3 cellular contexts compared by ENCODE assay signal in the genomic region with DNA sequence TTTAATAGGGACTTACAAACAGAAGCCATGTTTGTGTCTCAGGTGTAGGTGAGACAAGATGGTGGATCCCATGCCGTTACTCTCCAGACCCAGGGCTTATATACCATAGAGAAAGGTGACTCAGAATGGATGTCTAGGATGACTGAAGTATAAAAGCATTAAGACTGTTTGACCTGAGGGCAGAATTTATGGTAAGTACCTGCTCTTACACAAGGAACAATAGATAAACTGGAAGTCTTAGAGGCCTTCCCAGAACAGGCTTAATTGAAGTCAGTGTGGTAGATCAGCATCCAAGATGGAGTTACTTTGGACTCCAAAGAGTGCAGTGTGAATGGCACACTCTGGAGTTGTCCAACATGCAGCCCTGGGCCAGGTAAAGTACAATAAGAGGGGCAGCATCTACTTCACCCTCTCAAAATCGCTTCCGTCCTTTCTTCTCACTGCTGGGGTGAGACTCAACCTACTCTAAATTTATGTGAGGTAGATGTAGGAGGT.
TF ChIP-seq lines count a peak whose summit lies in the region.

No MANE protein-coding gene starts in this region.

TF ChIP-seq in SK-N-SH treated with all-trans-retinoic acid at 6 μM for 48 hours, 23 proteins besides CTCF, POLR2A, EP300 and RAD21 (continued from another document):
- TF ChIP-seq, protein P1, sequence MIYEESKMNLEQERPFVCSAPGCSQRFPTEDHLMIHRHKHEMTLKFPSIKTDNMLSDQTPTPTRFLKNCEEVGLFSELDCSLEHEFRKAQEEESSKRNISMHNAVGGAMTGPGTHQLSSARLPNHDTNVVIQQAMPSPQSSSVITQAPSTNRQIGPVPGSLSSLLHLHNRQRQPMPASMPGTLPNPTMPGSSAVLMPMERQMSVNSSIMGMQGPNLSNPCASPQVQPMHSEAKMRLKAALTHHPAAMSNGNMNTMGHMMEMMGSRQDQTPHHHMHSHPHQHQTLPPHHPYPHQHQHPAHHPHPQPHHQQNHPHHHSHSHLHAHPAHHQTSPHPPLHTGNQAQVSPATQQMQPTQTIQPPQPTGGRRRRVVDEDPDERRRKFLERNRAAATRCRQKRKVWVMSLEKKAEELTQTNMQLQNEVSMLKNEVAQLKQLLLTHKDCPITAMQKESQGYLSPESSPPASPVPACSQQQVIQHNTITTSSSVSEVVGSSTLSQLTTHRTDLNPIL (CRISPR knock-in tag; IDR thresholded peaks at IDR 0.05; ENCODE audit: low read depth) = no peak
- TF ChIP-seq, protein P2, sequence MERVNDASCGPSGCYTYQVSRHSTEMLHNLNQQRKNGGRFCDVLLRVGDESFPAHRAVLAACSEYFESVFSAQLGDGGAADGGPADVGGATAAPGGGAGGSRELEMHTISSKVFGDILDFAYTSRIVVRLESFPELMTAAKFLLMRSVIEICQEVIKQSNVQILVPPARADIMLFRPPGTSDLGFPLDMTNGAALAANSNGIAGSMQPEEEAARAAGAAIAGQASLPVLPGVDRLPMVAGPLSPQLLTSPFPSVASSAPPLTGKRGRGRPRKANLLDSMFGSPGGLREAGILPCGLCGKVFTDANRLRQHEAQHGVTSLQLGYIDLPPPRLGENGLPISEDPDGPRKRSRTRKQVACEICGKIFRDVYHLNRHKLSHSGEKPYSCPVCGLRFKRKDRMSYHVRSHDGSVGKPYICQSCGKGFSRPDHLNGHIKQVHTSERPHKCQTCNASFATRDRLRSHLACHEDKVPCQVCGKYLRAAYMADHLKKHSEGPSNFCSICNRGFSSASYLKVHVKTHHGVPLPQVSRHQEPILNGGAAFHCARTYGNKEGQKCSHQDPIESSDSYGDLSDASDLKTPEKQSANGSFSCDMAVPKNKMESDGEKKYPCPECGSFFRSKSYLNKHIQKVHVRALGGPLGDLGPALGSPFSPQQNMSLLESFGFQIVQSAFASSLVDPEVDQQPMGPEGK (CRISPR knock-in tag; IDR thresholded peaks at IDR 0.05; ENCODE audit: borderline replicate concordance) = peak; percentile 30; the same call in 1 of the 2 replicates
- TF ChIP-seq, protein P3, sequence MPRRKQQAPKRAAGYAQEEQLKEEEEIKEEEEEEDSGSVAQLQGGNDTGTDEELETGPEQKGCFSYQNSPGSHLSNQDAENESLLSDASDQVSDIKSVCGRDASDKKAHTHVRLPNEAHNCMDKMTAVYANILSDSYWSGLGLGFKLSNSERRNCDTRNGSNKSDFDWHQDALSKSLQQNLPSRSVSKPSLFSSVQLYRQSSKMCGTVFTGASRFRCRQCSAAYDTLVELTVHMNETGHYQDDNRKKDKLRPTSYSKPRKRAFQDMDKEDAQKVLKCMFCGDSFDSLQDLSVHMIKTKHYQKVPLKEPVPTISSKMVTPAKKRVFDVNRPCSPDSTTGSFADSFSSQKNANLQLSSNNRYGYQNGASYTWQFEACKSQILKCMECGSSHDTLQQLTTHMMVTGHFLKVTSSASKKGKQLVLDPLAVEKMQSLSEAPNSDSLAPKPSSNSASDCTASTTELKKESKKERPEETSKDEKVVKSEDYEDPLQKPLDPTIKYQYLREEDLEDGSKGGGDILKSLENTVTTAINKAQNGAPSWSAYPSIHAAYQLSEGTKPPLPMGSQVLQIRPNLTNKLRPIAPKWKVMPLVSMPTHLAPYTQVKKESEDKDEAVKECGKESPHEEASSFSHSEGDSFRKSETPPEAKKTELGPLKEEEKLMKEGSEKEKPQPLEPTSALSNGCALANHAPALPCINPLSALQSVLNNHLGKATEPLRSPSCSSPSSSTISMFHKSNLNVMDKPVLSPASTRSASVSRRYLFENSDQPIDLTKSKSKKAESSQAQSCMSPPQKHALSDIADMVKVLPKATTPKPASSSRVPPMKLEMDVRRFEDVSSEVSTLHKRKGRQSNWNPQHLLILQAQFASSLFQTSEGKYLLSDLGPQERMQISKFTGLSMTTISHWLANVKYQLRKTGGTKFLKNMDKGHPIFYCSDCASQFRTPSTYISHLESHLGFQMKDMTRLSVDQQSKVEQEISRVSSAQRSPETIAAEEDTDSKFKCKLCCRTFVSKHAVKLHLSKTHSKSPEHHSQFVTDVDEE (CRISPR knock-in tag; IDR thresholded peaks at IDR 0.05) = no peak

TF ChIP-seq in SK-N-SH, 30 proteins besides CTCF, POLR2A, EP300 and RAD21 (continued from another document):
- no peak for TF ChIP-seq CHD2 (IDR thresholded peaks at IDR 0.05; ENCODE audit: low read length, partially characterized antibody)
- TF ChIP-seq, protein P4, sequence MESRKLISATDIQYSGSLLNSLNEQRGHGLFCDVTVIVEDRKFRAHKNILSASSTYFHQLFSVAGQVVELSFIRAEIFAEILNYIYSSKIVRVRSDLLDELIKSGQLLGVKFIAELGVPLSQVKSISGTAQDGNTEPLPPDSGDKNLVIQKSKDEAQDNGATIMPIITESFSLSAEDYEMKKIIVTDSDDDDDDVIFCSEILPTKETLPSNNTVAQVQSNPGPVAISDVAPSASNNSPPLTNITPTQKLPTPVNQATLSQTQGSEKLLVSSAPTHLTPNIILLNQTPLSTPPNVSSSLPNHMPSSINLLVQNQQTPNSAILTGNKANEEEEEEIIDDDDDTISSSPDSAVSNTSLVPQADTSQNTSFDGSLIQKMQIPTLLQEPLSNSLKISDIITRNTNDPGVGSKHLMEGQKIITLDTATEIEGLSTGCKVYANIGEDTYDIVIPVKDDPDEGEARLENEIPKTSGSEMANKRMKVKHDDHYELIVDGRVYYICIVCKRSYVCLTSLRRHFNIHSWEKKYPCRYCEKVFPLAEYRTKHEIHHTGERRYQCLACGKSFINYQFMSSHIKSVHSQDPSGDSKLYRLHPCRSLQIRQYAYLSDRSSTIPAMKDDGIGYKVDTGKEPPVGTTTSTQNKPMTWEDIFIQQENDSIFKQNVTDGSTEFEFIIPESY (IDR thresholded peaks at IDR 0.05; ENCODE audit: borderline replicate concordance, low read depth) = no peak
- TF ChIP-seq, protein P5, sequence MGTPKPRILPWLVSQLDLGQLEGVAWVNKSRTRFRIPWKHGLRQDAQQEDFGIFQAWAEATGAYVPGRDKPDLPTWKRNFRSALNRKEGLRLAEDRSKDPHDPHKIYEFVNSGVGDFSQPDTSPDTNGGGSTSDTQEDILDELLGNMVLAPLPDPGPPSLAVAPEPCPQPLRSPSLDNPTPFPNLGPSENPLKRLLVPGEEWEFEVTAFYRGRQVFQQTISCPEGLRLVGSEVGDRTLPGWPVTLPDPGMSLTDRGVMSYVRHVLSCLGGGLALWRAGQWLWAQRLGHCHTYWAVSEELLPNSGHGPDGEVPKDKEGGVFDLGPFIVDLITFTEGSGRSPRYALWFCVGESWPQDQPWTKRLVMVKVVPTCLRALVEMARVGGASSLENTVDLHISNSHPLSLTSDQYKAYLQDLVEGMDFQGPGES (IDR thresholded peaks at IDR 0.05; ENCODE audit: low read depth, low read length) = no peak
- TF ChIP-seq YY1 (IDR thresholded peaks at IDR 0.05; ENCODE audit: low read depth) = no peak
- TF ChIP-seq, protein P6, sequence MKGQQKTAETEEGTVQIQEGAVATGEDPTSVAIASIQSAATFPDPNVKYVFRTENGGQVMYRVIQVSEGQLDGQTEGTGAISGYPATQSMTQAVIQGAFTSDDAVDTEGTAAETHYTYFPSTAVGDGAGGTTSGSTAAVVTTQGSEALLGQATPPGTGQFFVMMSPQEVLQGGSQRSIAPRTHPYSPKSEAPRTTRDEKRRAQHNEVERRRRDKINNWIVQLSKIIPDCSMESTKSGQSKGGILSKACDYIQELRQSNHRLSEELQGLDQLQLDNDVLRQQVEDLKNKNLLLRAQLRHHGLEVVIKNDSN (IDR thresholded peaks at IDR 0.05; ENCODE audit: borderline replicate concordance, low read depth) = no peak
- TF ChIP-seq, protein P7, sequence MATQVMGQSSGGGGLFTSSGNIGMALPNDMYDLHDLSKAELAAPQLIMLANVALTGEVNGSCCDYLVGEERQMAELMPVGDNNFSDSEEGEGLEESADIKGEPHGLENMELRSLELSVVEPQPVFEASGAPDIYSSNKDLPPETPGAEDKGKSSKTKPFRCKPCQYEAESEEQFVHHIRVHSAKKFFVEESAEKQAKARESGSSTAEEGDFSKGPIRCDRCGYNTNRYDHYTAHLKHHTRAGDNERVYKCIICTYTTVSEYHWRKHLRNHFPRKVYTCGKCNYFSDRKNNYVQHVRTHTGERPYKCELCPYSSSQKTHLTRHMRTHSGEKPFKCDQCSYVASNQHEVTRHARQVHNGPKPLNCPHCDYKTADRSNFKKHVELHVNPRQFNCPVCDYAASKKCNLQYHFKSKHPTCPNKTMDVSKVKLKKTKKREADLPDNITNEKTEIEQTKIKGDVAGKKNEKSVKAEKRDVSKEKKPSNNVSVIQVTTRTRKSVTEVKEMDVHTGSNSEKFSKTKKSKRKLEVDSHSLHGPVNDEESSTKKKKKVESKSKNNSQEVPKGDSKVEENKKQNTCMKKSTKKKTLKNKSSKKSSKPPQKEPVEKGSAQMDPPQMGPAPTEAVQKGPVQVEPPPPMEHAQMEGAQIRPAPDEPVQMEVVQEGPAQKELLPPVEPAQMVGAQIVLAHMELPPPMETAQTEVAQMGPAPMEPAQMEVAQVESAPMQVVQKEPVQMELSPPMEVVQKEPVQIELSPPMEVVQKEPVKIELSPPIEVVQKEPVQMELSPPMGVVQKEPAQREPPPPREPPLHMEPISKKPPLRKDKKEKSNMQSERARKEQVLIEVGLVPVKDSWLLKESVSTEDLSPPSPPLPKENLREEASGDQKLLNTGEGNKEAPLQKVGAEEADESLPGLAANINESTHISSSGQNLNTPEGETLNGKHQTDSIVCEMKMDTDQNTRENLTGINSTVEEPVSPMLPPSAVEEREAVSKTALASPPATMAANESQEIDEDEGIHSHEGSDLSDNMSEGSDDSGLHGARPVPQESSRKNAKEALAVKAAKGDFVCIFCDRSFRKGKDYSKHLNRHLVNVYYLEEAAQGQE (IDR thresholded peaks at IDR 0.05; ENCODE audit: low read depth, low read length) = no peak
- TF ChIP-seq ELF1 (IDR thresholded peaks at IDR 0.05) = no peak

TF ChIP-seq in IMR-90, 13 proteins besides CTCF, POLR2A, EP300 and RAD21 (continued from another document):
- TF ChIP-seq CHD1 (IDR thresholded peaks at IDR 0.05; ENCODE audit: low read depth, low read length) (no peak), RCOR1 (IDR thresholded peaks at IDR 0.05; ENCODE audit: insufficient replicate concordance, low read length) (no peak), RFX5 (IDR thresholded peaks at IDR 0.05; ENCODE audit: low read depth, low read length) (no peak), CEBPB (IDR thresholded peaks at IDR 0.05; ENCODE audit: low read depth, low read length) (no peak), FOS (IDR thresholded peaks at IDR 0.05; ENCODE audit: low read depth, low read length) (no peak), MXI1 (IDR thresholded peaks at IDR 0.05; ENCODE audit: borderline replicate concordance, low read depth, low read length) (no peak), SMC3 (IDR thresholded peaks at IDR 0.05; ENCODE audit: low read depth, low read length) (no peak), MAFK (IDR thresholded peaks at IDR 0.05; ENCODE audit: low read depth, low read length) (no peak), NFE2L2 (IDR thresholded peaks at IDR 0.05; ENCODE audit: low read depth, low read length) (no peak)
- TF ChIP-seq, protein P8, sequence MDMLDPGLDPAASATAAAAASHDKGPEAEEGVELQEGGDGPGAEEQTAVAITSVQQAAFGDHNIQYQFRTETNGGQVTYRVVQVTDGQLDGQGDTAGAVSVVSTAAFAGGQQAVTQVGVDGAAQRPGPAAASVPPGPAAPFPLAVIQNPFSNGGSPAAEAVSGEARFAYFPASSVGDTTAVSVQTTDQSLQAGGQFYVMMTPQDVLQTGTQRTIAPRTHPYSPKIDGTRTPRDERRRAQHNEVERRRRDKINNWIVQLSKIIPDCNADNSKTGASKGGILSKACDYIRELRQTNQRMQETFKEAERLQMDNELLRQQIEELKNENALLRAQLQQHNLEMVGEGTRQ (IDR thresholded peaks at IDR 0.05; ENCODE audit: low read depth, low read length) = no peak
